Comparison of ENCODE assay signal across 17 cellular contexts in the genomic region with DNA sequence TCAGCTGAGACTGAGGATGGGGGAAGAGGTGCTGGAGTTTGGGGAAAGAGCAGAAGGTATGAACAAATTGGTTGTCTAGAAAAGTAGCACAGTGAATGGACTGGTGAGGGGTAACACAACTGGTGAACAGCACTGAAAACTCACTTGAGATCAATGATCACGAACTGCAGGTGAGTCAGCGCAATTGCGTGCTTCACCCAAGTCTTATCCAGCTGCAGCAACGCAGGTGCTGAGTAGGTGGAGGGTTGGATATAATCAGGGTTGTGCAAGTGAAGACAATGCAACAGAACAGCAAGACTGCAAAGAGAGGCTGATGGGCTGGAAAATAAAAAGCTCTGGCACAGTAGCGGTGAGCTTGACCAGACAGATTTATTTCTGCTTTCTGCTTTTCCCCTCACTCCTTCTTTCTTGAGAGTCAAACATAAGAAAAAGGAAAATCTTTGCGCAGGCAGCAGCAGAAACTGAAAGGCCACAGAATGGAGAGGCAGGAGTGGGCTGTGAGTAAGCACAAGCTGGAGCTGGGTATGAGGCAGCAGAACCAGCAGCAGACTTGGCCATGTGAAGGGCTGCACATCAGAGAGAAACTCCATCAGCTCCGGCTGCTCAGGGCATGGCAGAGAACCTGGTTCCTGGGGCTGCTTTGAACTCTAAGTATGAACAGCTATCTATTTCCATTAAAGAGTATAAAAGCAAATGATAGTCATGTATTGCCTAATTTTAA.
DNase-seq lines count a peak whose midpoint lies in the region; ATAC-seq and TF ChIP-seq lines count a peak whose summit lies in the region.
"Had no signal": no experiment of that assay in that cellular context is flagged by ENCODE, and none has a peak within 500 bp of the region (broad histone marks: within the 10 kb centered on the region; RNA-seq: fewer than 3 reads in every experiment).

No MANE protein-coding gene starts in this region.

- H2AK5ac ChIP-seq in H9 (ENCODE audit: insufficient read length, low read length): no peak overlapping the region

- no peak overlapping the region for H4K91ac ChIP-seq in H9 (ENCODE audit: insufficient read length, low read depth, low read length)

- H3K4me1 ChIP-seq in H9 (ENCODE audit: insufficient read depth, low read length): no peaks in the 10 kb centered on the region; the same call in 1 of the 2 replicates
- peaks cover 19 to 20% of the 10 kb centered on the region in 2 donors for H3K4me1 ChIP-seq in gastrocnemius medialis
- peaks cover 4 to 31% (median 25%) of the 10 kb centered on the region in 9 donors for H3K4me1 ChIP-seq in heart right ventricle
- H3K4me1 ChIP-seq: BE2C had no signal

- H3T11ph ChIP-seq in H9 (ENCODE audit: low read length): no peak overlapping the region

- peak overlapping the region in 2 of 3 experiments; percentile 15 to 25; a peak in 1 of 7 replicates for H3K27ac Mint-ChIP-seq in H9
- H3K27ac Mint-ChIP-seq: activated B cell treated with CpG ODN at 0.5 μM for 24 hours; activated CD8-positive, alpha-beta memory T cell treated with anti-CD3 and anti-CD28 coated beads, Interleukin-2, amount 10 ng/mL, durations not matched to agents 7 days and 5 days had no signal

- TF ChIP-seq CTCF in H9 (conservative IDR thresholded peaks at IDR 0.05) (no peak), gastrocnemius medialis (IDR thresholded peaks at IDR 0.05 in 4 of 5, conservative IDR thresholded peaks at IDR 0.05 in 1 of 5) (no peak), heart right ventricle (IDR thresholded peaks at IDR 0.05) (no peak)

- no peak overlapping the region for H3K9ac ChIP-seq in H9 (ENCODE audit: extremely low read depth, insufficient read length, low read length)

- ATAC-seq in gastrocnemius medialis: no peak
- ATAC-seq in heart right ventricle: no peak
- no peak for ATAC-seq in HG02852 (IDR thresholded peaks at IDR 0.05; ENCODE audit: unreplicated experiment)
- ATAC-seq: activated CD8-positive, alpha-beta memory T cell treated with anti-CD3 and anti-CD28 coated beads, Interleukin-2, amount 10 ng/mL, durations not matched to agents 7 days and 5 days; gastroesophageal sphincter had no signal

- no peak overlapping the region for H3K14ac ChIP-seq in H9 (ENCODE audit: insufficient read depth, low read length)

- no peak overlapping the region for H2AFZ ChIP-seq in H9 (ENCODE audit: low read length)

- no peaks in the 10 kb centered on the region for H4K20me1 ChIP-seq in H9 (ENCODE audit: control insufficient read depth, insufficient read depth, insufficient read length)

- H3K27me3 ChIP-seq in H9 (ENCODE audit: insufficient read depth, low read length) (no peaks in the 10 kb centered on the region), gastrocnemius medialis (no peaks in the 10 kb centered on the region), heart right ventricle (no peaks in the 10 kb centered on the region)
- H3K27me3 ChIP-seq: BE2C, gastroesophageal sphincter, right atrium auricular region had no signal

- H2BK15ac ChIP-seq in H9 (ENCODE audit: low read depth, low read length): no peak overlapping the region

- H2BK120ac ChIP-seq in H9 (ENCODE audit: low read depth, low read length, poor library complexity, severe bottlenecking): no peak overlapping the region

- no peaks in the 10 kb centered on the region for H3K23me2 ChIP-seq in H9 (ENCODE audit: insufficient read length, low read depth, low read length, poor library complexity, severe bottlenecking)

- no peak overlapping the region for H3K27ac ChIP-seq in H9 (ENCODE audit: insufficient read length, low read depth, low read length)
- H3K27ac ChIP-seq in gastrocnemius medialis: peak overlapping the region; percentile 27 to 54 (median 48)
- H3K27ac ChIP-seq in heart right ventricle: no peak overlapping the region
- H3K27ac ChIP-seq: gastroesophageal sphincter, right atrium auricular region had no signal

- no CpG with 5 or more reads among the region's 7 CpGs for WGBS in H9 (ENCODE audit: extremely low coverage, insufficient read length, low lambda C conversion rate)
- WGBS in heart right ventricle, 2 donors: 94 to 95% methylated on average over 7 of the region's 7 CpGs

- no peak overlapping the region for H3K23ac ChIP-seq in H9 (ENCODE audit: insufficient read length, low read depth, low read length)

- H2BK12ac ChIP-seq in H9 (ENCODE audit: insufficient read length, low read depth, low read length): no peak overlapping the region

- H3K4me3 Mint-ChIP-seq in H9: no peak overlapping the region
- H3K4me3 Mint-ChIP-seq: activated B cell treated with CpG ODN at 0.5 μM for 24 hours; activated CD8-positive, alpha-beta memory T cell treated with anti-CD3 and anti-CD28 coated beads, Interleukin-2, amount 10 ng/mL, durations not matched to agents 7 days and 5 days had no signal

- H3K36me3 Mint-ChIP-seq in H9 (ENCODE audit: insufficient read depth in 1 of 3, low read depth in 3 of 3): no peaks in the 10 kb centered on the region
- H3K36me3 Mint-ChIP-seq: activated CD8-positive, alpha-beta memory T cell treated with anti-CD3 and anti-CD28 coated beads, Interleukin-2, amount 10 ng/mL, durations not matched to agents 7 days and 5 days had no signal

- no peaks in the 10 kb centered on the region for H3K79me2 ChIP-seq in H9 (ENCODE audit: insufficient read depth, low read length)

- no peak overlapping the region for H2BK20ac ChIP-seq in H9 (ENCODE audit: low read depth, low read length, poor library complexity, severe bottlenecking)

- H3K4ac ChIP-seq in H9 (ENCODE audit: low read depth, low read length): no peak overlapping the region

- H3K79me1 ChIP-seq in H9 (ENCODE audit: insufficient read depth, low read depth, low read length, poor library complexity, severe bottlenecking): no peaks in the 10 kb centered on the region

- in situ Hi-C loops in gastrocnemius medialis (cut with MboI; ENCODE audit: low sequenced_read_pairs in 4 of 4): no loop called here

- intact Hi-C loops in head of caudate nucleus (cut with DNase I) (no loop called here), gastrocnemius medialis (cut with DNase I; ENCODE audit: low total_unique reads) (loop anchor here (10.0 kb wide), 1 partner anchor 163 kb away; no protein-coding TSS in a partner anchor), heart right ventricle (cut with DNase I) (no loop called here)

- H3K4me2 ChIP-seq in H9 (ENCODE audit: insufficient read depth, insufficient read length, low read length): no peak overlapping the region

- no peak overlapping the region for H2BK5ac ChIP-seq in H9 (ENCODE audit: insufficient read length, low read length)

- no peaks in the 10 kb centered on the region for H3K9me3 Mint-ChIP-seq in H9
- H3K9me3 Mint-ChIP-seq: activated B cell treated with CpG ODN at 0.5 μM for 24 hours had no signal

- no peak overlapping the region for H3K4me3 ChIP-seq in gastrocnemius medialis
- H3K4me3 ChIP-seq in heart right ventricle: no peak overlapping the region
- H3K4me3 ChIP-seq: gastroesophageal sphincter, right atrium auricular region had no signal

- TF ChIP-seq POLR2A in gastrocnemius medialis (IDR thresholded peaks at IDR 0.05): no peak

- H3K4me1 Mint-ChIP-seq in H9: peaks cover 13 to 15% of the 10 kb centered on the region in 2 experiments
- H3K4me1 Mint-ChIP-seq: activated B cell treated with CpG ODN at 0.5 μM for 24 hours; activated CD8-positive, alpha-beta memory T cell treated with anti-CD3 and anti-CD28 coated beads, Interleukin-2, amount 10 ng/mL, durations not matched to agents 7 days and 5 days had no signal

- H4K8ac ChIP-seq in H9 (replicated peaks; ENCODE audit: insufficient read length, low read depth, low read length): no peak overlapping the region

- H3K56ac ChIP-seq in H9 (ENCODE audit: insufficient read length, low read depth, low read length): no peak overlapping the region

- H3K9me3 ChIP-seq in H9 (ENCODE audit: control insufficient read depth, low read depth, low read length): no peaks in the 10 kb centered on the region
- no peaks in the 10 kb centered on the region for H3K9me3 ChIP-seq in gastrocnemius medialis
- no peaks in the 10 kb centered on the region for H3K9me3 ChIP-seq in heart right ventricle
- H3K9me3 ChIP-seq: BE2C, gastroesophageal sphincter, right atrium auricular region had no signal

- H3K36me3 ChIP-seq in gastrocnemius medialis: no peaks in the 10 kb centered on the region
- H3K36me3 ChIP-seq in heart right ventricle: no peaks in the 10 kb centered on the region
- H3K36me3 ChIP-seq: BE2C, gastroesophageal sphincter, right atrium auricular region had no signal

- DNase-seq in H9 (peak; percentile 38), RPMI8226 (peak; percentile 79), head of caudate nucleus (peak in 41 of 42 donors; percentile 36 to 90 (median 69)), gastrocnemius medialis (no peak), NCI-H226 (no peak), heart right ventricle (no peak)
- no peak for DNase-seq in activated CD8-positive, alpha-beta memory T cell treated with anti-CD3 and anti-CD28 coated beads for 24 hours
- DNase-seq: activated B cell treated with CpG ODN at 0.5 μM for 24 hours; activated CD8-positive, alpha-beta memory T cell treated with anti-CD3 and anti-CD28 coated beads, Interleukin-2, amount 10 ng/mL, durations not matched to agents 7 days and 5 days; activated effector memory CD4-positive, alpha-beta T cell treated with Interleukin-2 at 50 U/mL for 16 hours; BE2C; MM.1S; NCI-H2171; stimulated activated CD4-positive, alpha-beta T cell treated with anti-CD3 and anti-CD28 coated beads, Interleukin-1b, Interleukin-23, amount 100 ng/mL, for 48 hours had no signal

- no peak overlapping the region for H4K5ac ChIP-seq in H9 (ENCODE audit: insufficient read length, low read depth, low read length)

- no peaks in the 10 kb centered on the region for H3K27me3 Mint-ChIP-seq in H9 (ENCODE audit: low read depth)

- no peak overlapping the region for H3K18ac ChIP-seq in H9 (ENCODE audit: insufficient read length, low read depth, low read length)

Comparison
In these comparisons a context has a peak if more than half of its experiments do, and no peak if none do; other contexts are left out.
1. DNase-seq: peak in H9 (single experiment), RPMI8226 (single experiment) and head of caudate nucleus (41 of 42); none in gastrocnemius medialis (0 of 2), NCI-H226 (single experiment), heart right ventricle (0 of 2) and activated CD8-positive, alpha-beta memory T cell treated with anti-CD3 and anti-CD28 coated beads for 24 hours (single experiment).
2. H3K27ac ChIP-seq: peak in gastrocnemius medialis (4 of 4); none in H9 (single experiment) and heart right ventricle (0 of 10).